27 cellular contexts compared by ENCODE assay signal in the genomic region with DNA sequence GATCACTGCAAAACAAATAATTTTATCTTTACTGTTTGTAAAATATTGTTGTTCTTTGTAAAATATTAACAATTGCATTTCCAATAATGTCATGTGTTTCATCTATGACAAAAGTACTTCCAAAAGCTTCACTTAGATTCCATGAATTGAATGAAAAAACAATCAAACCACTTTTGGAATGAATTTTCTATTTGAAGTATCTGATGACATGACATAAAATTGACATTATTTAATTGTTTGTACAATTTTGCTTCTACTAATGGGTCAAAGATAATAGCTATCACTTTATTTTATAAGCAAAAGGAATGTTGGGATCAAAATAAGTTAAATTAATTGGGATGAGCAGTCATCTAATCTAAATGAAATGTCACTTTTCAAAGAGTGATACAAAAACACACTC.
DNase-seq lines count a peak whose midpoint lies in the region; ATAC-seq, FAIRE-seq and TF ChIP-seq lines count a peak whose summit lies in the region.
"Had no signal": no experiment of that assay in that cellular context is flagged by ENCODE, and none has a peak within 500 bp of the region (broad histone marks: within the 10 kb centered on the region; RNA-seq: fewer than 3 reads in every experiment).

No MANE protein-coding gene starts in this region.

- POLR2A ChIA-PET in A549 (lab: Yijun Ruan, JAX): no interaction called here

- no peaks in the 10 kb centered on the region for H3K9me3 Mint-ChIP-seq in astrocyte (ENCODE audit: unreplicated experiment)

- H3K27me3 ChIP-seq in astrocyte (ENCODE audit: insufficient read depth, low read length) (no peaks in the 10 kb centered on the region), small intestine (ENCODE audit: control insufficient read depth in 2 of 2, insufficient read depth in 2 of 2, low read length in 2 of 2) (no peaks in the 10 kb centered on the region), tibial nerve (no peaks in the 10 kb centered on the region)
- H3K27me3 ChIP-seq: BE2C, BLaER1 had no signal

- CTCF ChIA-PET in A549 (lab: Yijun Ruan, JAX): no interaction called here

- H3K27ac ChIP-seq in A549 (no peak overlapping the region), astrocyte (ENCODE audit: low read depth, low read length) (no peak overlapping the region), small intestine (ENCODE audit: low read depth in 1 of 2, low read length in 1 of 2) (no peak overlapping the region), tibial nerve (no peak overlapping the region)
- H3K27ac ChIP-seq: BLaER1 had no signal

- no peak overlapping the region for H3K4me3 Mint-ChIP-seq in astrocyte (ENCODE audit: unreplicated experiment)
- H3K4me3 Mint-ChIP-seq: CD14-positive monocyte; CD4-positive, alpha-beta memory T cell; CD4-positive, CD25-positive, alpha-beta regulatory T cell; CD8-positive, alpha-beta memory T cell had no signal

- H3K27me3 Mint-ChIP-seq in astrocyte (ENCODE audit: low read depth, unreplicated experiment): no peaks in the 10 kb centered on the region
- H3K27me3 Mint-ChIP-seq: CD4-positive, alpha-beta memory T cell; CD4-positive, CD25-positive, alpha-beta regulatory T cell; CD8-positive, alpha-beta memory T cell had no signal

- H4K20me1 ChIP-seq in astrocyte (ENCODE audit: insufficient read depth, low read length): no peaks in the 10 kb centered on the region
- H4K20me1 ChIP-seq: BLaER1 had no signal

- no peak for ATAC-seq in A549
- ATAC-seq: GM12878 had no signal

- TF ChIP-seq EP300 in A549 (IDR thresholded peaks at IDR 0.05): no peak
- no peak for TF ChIP-seq EP300 in tibial nerve (IDR thresholded peaks at IDR 0.05)

- H3K4me1 ChIP-seq in A549 (no peaks in the 10 kb centered on the region), astrocyte (ENCODE audit: insufficient read depth, low read length) (no peaks in the 10 kb centered on the region), small intestine (ENCODE audit: control insufficient read depth in 2 of 2, insufficient read depth in 1 of 2, low read depth in 1 of 2, low read length in 1 of 2) (no peaks in the 10 kb centered on the region), tibial nerve (no peaks in the 10 kb centered on the region)
- H3K4me1 ChIP-seq: BE2C, BLaER1 had no signal

- H3K36me3 Mint-ChIP-seq in astrocyte (ENCODE audit: low read depth, unreplicated experiment): no peaks in the 10 kb centered on the region
- H3K36me3 Mint-ChIP-seq: CD14-positive monocyte; CD4-positive, alpha-beta memory T cell; CD4-positive, CD25-positive, alpha-beta regulatory T cell; CD8-positive, alpha-beta memory T cell had no signal

- H3K4me1 Mint-ChIP-seq in astrocyte (ENCODE audit: low read depth, unreplicated experiment): no peaks in the 10 kb centered on the region
- H3K4me1 Mint-ChIP-seq: CD14-positive monocyte; CD4-positive, alpha-beta memory T cell; CD4-positive, CD25-positive, alpha-beta regulatory T cell; CD8-positive, alpha-beta memory T cell had no signal

- H3K36me3 ChIP-seq in astrocyte (ENCODE audit: insufficient read depth, low read length) (no peaks in the 10 kb centered on the region), small intestine (ENCODE audit: control insufficient read depth in 2 of 2, insufficient read depth in 2 of 2, low read length in 2 of 2) (no peaks in the 10 kb centered on the region), tibial nerve (no peaks in the 10 kb centered on the region)
- H3K36me3 ChIP-seq: BE2C, BLaER1 had no signal

- no peak for TF ChIP-seq RAD21 in A549 (conservative IDR thresholded peaks at IDR 0.05 in 1 of 2, IDR thresholded peaks at IDR 0.05 in 1 of 2)

- TF ChIP-seq CTCF in A549 (IDR thresholded peaks at IDR 0.05): no peak
- TF ChIP-seq CTCF in astrocyte (IDR thresholded peaks at IDR 0.05; ENCODE audit: insufficient read depth, low read depth, low read length): no peak
- TF ChIP-seq CTCF in tibial nerve (IDR thresholded peaks at IDR 0.05): no peak

- H3K9me3 ChIP-seq in A549: no peaks in the 10 kb centered on the region
- no peaks in the 10 kb centered on the region for H3K9me3 ChIP-seq in astrocyte (ENCODE audit: insufficient read depth, low read depth, low read length)
- H3K9me3 ChIP-seq in small intestine (ENCODE audit: control insufficient read depth, low read depth): no peaks in the 10 kb centered on the region
- H3K9me3 ChIP-seq in tibial nerve: no peaks in the 10 kb centered on the region
- H3K9me3 ChIP-seq: BE2C, BLaER1 had no signal

- H3K4me3 ChIP-seq in A549: no peak overlapping the region
- H3K4me3 ChIP-seq in astrocyte (ENCODE audit: insufficient read depth, low read depth, low read length): no peak overlapping the region
- no peak overlapping the region for H3K4me3 ChIP-seq in small intestine (ENCODE audit: low read depth in 1 of 2, low read length in 2 of 2)
- no peak overlapping the region for H3K4me3 ChIP-seq in tibial nerve
- H3K4me3 ChIP-seq: BLaER1, GM12878 had no signal

- FAIRE-seq in A204.1 (lab: Jason Lieb, UNC): peak; percentile 3
- FAIRE-seq in A549 (lab: Jason Lieb, UNC): no peak
- FAIRE-seq in astrocyte (lab: Jason Lieb, UNC): peak; percentile 45
- peak; percentile 26 for FAIRE-seq in small intestine (lab: Jason Lieb, UNC)
- FAIRE-seq: GM12892, GM18507 had no signal

- H3K79me2 ChIP-seq in astrocyte (ENCODE audit: insufficient read depth, low read length): no peaks in the 10 kb centered on the region

- no peak for DNase-seq in A549 (ENCODE audit: low read depth in 1 of 2, low spot score in 1 of 2)
- no peak for DNase-seq in astrocyte (ENCODE audit: low read depth)
- DNase-seq in small intestine: no peak
- no peak for DNase-seq in NCI-H2171 (lab: John Stamatoyannopoulos, UW)
- DNase-seq in tibial nerve (ENCODE audit: low spot score in 2 of 2): no peak
- DNase-seq in activated CD4-positive, alpha-beta T cell treated with anti-CD3 and anti-CD28 coated beads for 1 hour: no peak
- DNase-seq: 8988T; ACHN; BE2C; C1 segment of cervical spinal cord; CD4-positive, alpha-beta memory T cell; CD4-positive, CD25-positive, alpha-beta regulatory T cell; CD8-positive, alpha-beta memory T cell; COR-L47; DMS 273 treated with DMSO at 0.1 percent for 48 hours; DMS153; DMS53; DMS79; DND-41; EL; GDM1 had no signal

- no peak overlapping the region for H3K27ac Mint-ChIP-seq in astrocyte (ENCODE audit: unreplicated experiment)
- H3K27ac Mint-ChIP-seq: CD14-positive monocyte; CD4-positive, alpha-beta memory T cell; CD4-positive, CD25-positive, alpha-beta regulatory T cell; CD8-positive, alpha-beta memory T cell had no signal

- H3K9ac ChIP-seq in astrocyte (ENCODE audit: low read length): no peak overlapping the region
- H3K9ac ChIP-seq: BLaER1 had no signal

- TF ChIP-seq POLR2A in A549 (IDR thresholded peaks at IDR 0.05; ENCODE audit: low read length) (no peak), tibial nerve (IDR thresholded peaks at IDR 0.05) (no peak)

- H3K4me2 ChIP-seq in A549: no peak overlapping the region
- no peak overlapping the region for H3K4me2 ChIP-seq in astrocyte (ENCODE audit: low read length)
- H3K4me2 ChIP-seq: BLaER1 had no signal

- no peak overlapping the region for H2AFZ ChIP-seq in astrocyte (ENCODE audit: low read depth, low read length)

TF ChIP-seq in A549, 52 proteins besides CTCF, POLR2A, EP300 and RAD21:
- TF ChIP-seq MAFK (IDR thresholded peaks at IDR 0.05; ENCODE audit: partially characterized antibody) (peak; percentile 83), FOSB (CRISPR knock-in tag; IDR thresholded peaks at IDR 0.05) (no peak), JUN (IDR thresholded peaks at IDR 0.05) (no peak)
